1 cellular context compared by ENCODE assay signal in the genomic region with DNA sequence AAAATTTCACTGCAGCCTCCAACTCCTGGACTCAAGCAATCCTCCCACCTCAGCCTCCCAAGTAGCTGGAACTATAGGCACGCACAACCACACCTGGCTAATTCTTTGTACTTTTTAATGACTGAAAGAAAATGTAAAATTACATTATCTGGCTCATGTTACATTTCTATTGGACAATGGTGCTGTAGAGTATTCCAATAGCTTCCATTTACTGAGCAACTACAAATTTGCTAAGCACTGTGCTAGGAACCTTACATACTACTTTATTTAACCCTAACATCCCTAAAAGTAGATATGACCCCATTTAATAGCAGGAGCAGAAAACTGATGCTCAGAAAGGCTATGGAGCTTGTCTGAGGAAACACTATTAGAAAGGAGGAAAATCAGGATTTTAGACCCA.
TF ChIP-seq lines count a peak whose summit lies in the region.

No MANE protein-coding gene starts in this region.

TF ChIP-seq in HepG2, 621 proteins besides CTCF, POLR2A, EP300 and RAD21:
- TF ChIP-seq ZNF350 (CRISPR knock-in tag; IDR thresholded peaks at IDR 0.05; ENCODE audit: borderline replicate concordance, low read depth): no peak
- TF ChIP-seq, protein P1, sequence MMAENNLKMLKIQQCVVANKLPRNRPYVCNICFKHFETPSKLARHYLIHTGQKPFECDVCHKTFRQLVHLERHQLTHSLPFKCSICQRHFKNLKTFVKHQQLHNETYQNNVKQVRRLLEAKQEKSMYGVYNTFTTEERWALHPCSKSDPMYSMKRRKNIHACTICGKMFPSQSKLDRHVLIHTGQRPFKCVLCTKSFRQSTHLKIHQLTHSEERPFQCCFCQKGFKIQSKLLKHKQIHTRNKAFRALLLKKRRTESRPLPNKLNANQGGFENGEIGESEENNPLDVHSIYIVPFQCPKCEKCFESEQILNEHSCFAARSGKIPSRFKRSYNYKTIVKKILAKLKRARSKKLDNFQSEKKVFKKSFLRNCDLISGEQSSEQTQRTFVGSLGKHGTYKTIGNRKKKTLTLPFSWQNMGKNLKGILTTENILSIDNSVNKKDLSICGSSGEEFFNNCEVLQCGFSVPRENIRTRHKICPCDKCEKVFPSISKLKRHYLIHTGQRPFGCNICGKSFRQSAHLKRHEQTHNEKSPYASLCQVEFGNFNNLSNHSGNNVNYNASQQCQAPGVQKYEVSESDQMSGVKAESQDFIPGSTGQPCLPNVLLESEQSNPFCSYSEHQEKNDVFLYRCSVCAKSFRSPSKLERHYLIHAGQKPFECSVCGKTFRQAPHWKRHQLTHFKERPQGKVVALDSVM (CRISPR knock-in tag; IDR thresholded peaks at IDR 0.05): peak; percentile 16; the same call in 1 of the 2 replicates
TF ChIP-seq in HepG2: peak in this region for 1.
